24 cellular contexts compared by ENCODE assay signal in the genomic region with DNA sequence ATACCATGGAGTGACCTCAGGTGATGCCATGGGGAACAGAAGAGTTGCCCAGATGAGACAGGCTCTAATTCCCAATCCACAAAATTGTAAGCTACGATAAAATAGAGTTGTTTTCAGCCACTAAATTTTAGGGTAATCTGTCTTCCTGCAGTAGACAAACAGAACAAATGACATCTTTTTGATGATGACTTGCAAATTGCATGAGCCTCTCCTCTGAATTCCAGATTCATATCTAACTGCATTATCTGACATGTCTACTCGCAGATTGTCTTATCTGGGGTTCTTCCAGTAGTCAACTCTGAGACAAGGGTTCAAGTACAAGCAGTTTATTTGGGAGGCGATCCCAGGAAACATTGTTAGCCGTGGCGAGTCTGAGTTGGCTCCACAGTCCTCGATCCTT.
"Had no signal": no experiment of that assay in that cellular context is flagged by ENCODE, and none has a peak within 500 bp of the region (broad histone marks: within the 10 kb centered on the region; RNA-seq: fewer than 3 reads in every experiment).

No MANE protein-coding gene starts in this region.

- H3K4me1 ChIP-seq: esophagus muscularis mucosa, gastrocnemius medialis, left lung, lower lobe of right lung had no signal

- H3K36me3 ChIP-seq: heart right ventricle, left lung, lower lobe of right lung had no signal

- DNase-seq: dermis blood vessel endothelial cell; dorsolateral prefrontal cortex; effector CD4-positive, alpha-beta T cell; effector memory CD4-positive, alpha-beta T cell; foreskin keratinocyte; gastrocnemius medialis; glutamatergic neuron; head of caudate nucleus; heart right ventricle; hippocampal formation; left cardiac atrium; left lung; left ventricle myocardium superior; lower lobe of right lung; mesenchymal stem cell; mucosa of descending colon; naive B cell; naive thymus-derived CD8-positive, alpha-beta T cell had no signal

- H3K4me3 ChIP-seq: coronary artery, dorsolateral prefrontal cortex, esophagus muscularis mucosa, gastrocnemius medialis, heart right ventricle, left lung, lower lobe of right lung, mucosa of descending colon had no signal

- H3K9me3 ChIP-seq: esophagus muscularis mucosa, gastrocnemius medialis, heart right ventricle, left lung, lower lobe of right lung, mucosa of descending colon had no signal

- ATAC-seq: foreskin keratinocyte; gastrocnemius medialis; heart right ventricle; left cardiac atrium; left lung; left ventricle myocardium superior; lower lobe of right lung; mucosa of descending colon; naive thymus-derived CD8-positive, alpha-beta T cell had no signal

- H3K4me1 Mint-ChIP-seq: mesothelial cell of epicardium; naive thymus-derived CD8-positive, alpha-beta T cell had no signal

- H3K4me3 Mint-ChIP-seq: mesothelial cell of epicardium; naive thymus-derived CD8-positive, alpha-beta T cell had no signal

- H3K36me3 Mint-ChIP-seq: naive B cell; naive thymus-derived CD8-positive, alpha-beta T cell had no signal

- H3K27me3 ChIP-seq: dorsolateral prefrontal cortex, esophagus muscularis mucosa, foreskin keratinocyte, gastrocnemius medialis, heart right ventricle, left lung had no signal

- H3K9me3 Mint-ChIP-seq: mesothelial cell of epicardium; naive B cell; naive thymus-derived CD8-positive, alpha-beta T cell had no signal

- H3K27ac ChIP-seq: coronary artery, dorsolateral prefrontal cortex, esophagus muscularis mucosa, foreskin keratinocyte, gastrocnemius medialis, heart right ventricle, left lung, lower lobe of right lung had no signal

- FAIRE-seq: endothelial cell of umbilical vein, islet of Langerhans, keratinocyte had no signal

- H3K27ac Mint-ChIP-seq: mesothelial cell of epicardium; naive thymus-derived CD8-positive, alpha-beta T cell had no signal

- H3K27me3 Mint-ChIP-seq: naive B cell; naive thymus-derived CD8-positive, alpha-beta T cell had no signal
